In the genomic region with DNA sequence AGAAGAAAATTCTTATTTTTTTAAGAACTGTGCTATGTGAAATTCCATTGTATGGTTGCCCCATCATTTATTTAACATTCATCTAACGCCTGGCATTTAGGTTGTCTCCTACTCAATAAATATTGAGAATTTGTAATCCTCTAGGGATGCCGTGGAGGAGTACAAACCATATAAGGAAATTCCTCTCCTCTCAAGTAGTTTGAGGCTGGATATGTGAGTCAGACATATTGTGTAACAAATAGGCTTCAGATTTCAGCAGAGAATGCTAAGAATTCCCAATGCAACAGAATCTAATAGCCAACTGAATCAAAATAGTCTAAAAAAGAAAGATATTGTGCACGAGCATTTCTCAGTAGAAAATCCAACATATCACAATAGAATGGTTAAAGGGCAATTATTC, we compare ENCODE assay signal across 10 cellular contexts.
A peak's percentile ranks its signal among the peaks of the same experiment; 100 is the strongest.
DNase-seq lines count a peak whose midpoint lies in the region; ATAC-seq and TF ChIP-seq lines count a peak whose summit lies in the region.
"Had no signal": no experiment of that assay in that cellular context is flagged by ENCODE, and none has a peak within 500 bp of the region (broad histone marks: within the 10 kb centered on the region; RNA-seq: fewer than 3 reads in every experiment).

No MANE protein-coding gene starts in this region.

- H3K27ac ChIP-seq in lower lobe of right lung (no peak overlapping the region), Karpas-422 (ENCODE audit: low read length) (no peak overlapping the region)

- intact Hi-C loops in lower lobe of right lung (cut with DNase I), result no loop called here

- POLR2A ChIA-PET in AG04449 (lab: Yijun Ruan, JAX), result no interaction called here

- CTCF ChIA-PET in AG04449 (lab: Yijun Ruan, JAX), result interaction anchor here (0.9 kb wide), 1 partner anchor 121 kb away, joined by 3 read pairs; no protein-coding TSS in a partner anchor

- ATAC-seq in lower lobe of right lung (peak; percentile 80 to 87), HG02588 (IDR thresholded peaks at IDR 0.05; ENCODE audit: unreplicated experiment) (no peak), HG02798 (IDR thresholded peaks at IDR 0.05; ENCODE audit: poor library complexity, unreplicated experiment) (no peak)
- ATAC-seq: natural killer cell treated with Interleukin-12 subunit alpha and Interleukin-12 subunit beta and Interleukin-15 and Interleukin-18, amount 100 ng/mL, for 72 hours had no signal

- H4K20me1 ChIP-seq in Karpas-422 (ENCODE audit: insufficient read depth, low read depth, low read length), result no peaks in the 10 kb centered on the region

- no peak overlapping the region for H3K4me2 ChIP-seq in Karpas-422 (ENCODE audit: low read depth, low read length, poor library complexity, severe bottlenecking)

- H3K9me2 ChIP-seq in Karpas-422 (replicated peaks; ENCODE audit: insufficient read depth, low read length), result no peaks in the 10 kb centered on the region

- no peaks in the 10 kb centered on the region for H3K4me1 ChIP-seq in lower lobe of right lung
- H3K4me1 ChIP-seq in Karpas-422 (ENCODE audit: low read length), result no peaks in the 10 kb centered on the region

- H3K36me3 ChIP-seq in lower lobe of right lung (no peaks in the 10 kb centered on the region), Karpas-422 (ENCODE audit: insufficient read depth, low read length) (no peaks in the 10 kb centered on the region)

- DNase-seq in AG04449 (ENCODE audit: low read depth, low spot score) (peak; percentile 89), HS-5 (ENCODE audit: low read depth) (peak; percentile 88), astrocyte of the hippocampus (ENCODE audit: low read depth, low spot score) (peak; percentile 82), lower lobe of right lung (no peak), Karpas-422 (no peak), midbrain (lab: John Stamatoyannopoulos, UW) (no peak)
- DNase-seq: activated CD4-positive, alpha-beta T cell treated with anti-CD3 and anti-CD28 coated beads, Interleukin-2, amount 10 ng/mL, durations not matched to agents 7 days and 5 days had no signal

- no peak overlapping the region for H2AFZ ChIP-seq in Karpas-422 (ENCODE audit: low read length)

- H3K9me3 ChIP-seq in lower lobe of right lung (no peaks in the 10 kb centered on the region), Karpas-422 (ENCODE audit: low read length) (no peaks in the 10 kb centered on the region)

- H3K9ac ChIP-seq in Karpas-422 (ENCODE audit: low read length), result no peak overlapping the region

- H3K4me3 ChIP-seq in AG04449 (ENCODE audit: low read depth, low read length), result no peak overlapping the region
- H3K4me3 ChIP-seq in lower lobe of right lung, result no peak overlapping the region
- H3K4me3 ChIP-seq in Karpas-422 (ENCODE audit: low read length), result no peak overlapping the region

- no peaks in the 10 kb centered on the region for H3K79me2 ChIP-seq in Karpas-422 (ENCODE audit: low read length)

- H3K27me3 ChIP-seq in lower lobe of right lung (ENCODE audit: low read depth) (no peaks in the 10 kb centered on the region), Karpas-422 (ENCODE audit: low read length) (no peaks in the 10 kb centered on the region)

- no peak for TF ChIP-seq CTCF in AG04449 (IDR thresholded peaks at IDR 0.05; ENCODE audit: insufficient read depth, low read length, missing control alignments)
- TF ChIP-seq CTCF in lower lobe of right lung (IDR thresholded peaks at IDR 0.05), result no peak

Comparison
In these comparisons a context has a peak if more than half of its experiments do, and no peak if none do; other contexts are left out.
1. DNase-seq: peak in AG04449 (single experiment), HS-5 (single experiment) and astrocyte of the hippocampus (single experiment); none in lower lobe of right lung (single experiment), Karpas-422 (single experiment) and midbrain (single experiment).
2. ATAC-seq: peak in lower lobe of right lung (2 of 2); none in HG02588 (single experiment) and HG02798 (single experiment).